In genomic region chr10:78976825-78977760, GRCh38 we compare ENCODE assay signal across 1 cellular context.
TF ChIP-seq lines count a peak whose summit lies in the region.

No MANE protein-coding gene starts in this region.

TF ChIP-seq in H1, 55 proteins besides CTCF, POLR2A, EP300 and RAD21:
- TF ChIP-seq, protein P1, sequence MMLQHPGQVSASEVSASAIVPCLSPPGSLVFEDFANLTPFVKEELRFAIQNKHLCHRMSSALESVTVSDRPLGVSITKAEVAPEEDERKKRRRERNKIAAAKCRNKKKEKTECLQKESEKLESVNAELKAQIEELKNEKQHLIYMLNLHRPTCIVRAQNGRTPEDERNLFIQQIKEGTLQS (IDR thresholded peaks at IDR 0.05; ENCODE audit: insufficient read depth, low read depth, low read length): no peak
- TF ChIP-seq SRF (IDR thresholded peaks at IDR 0.05; ENCODE audit: low read depth, low read length) (no peak), POU5F1 (IDR thresholded peaks at IDR 0.05; ENCODE audit: low read depth, low read length) (no peak), CREB1 (IDR thresholded peaks at IDR 0.05) (no peak), CBX8 (IDR thresholded peaks at IDR 0.05; ENCODE audit: borderline replicate concordance, low read depth, low read length) (no peak), SAP30 (IDR thresholded peaks at IDR 0.05; ENCODE audit: insufficient read depth, insufficient replicate concordance, low read length) (no peak), TAF1 (IDR thresholded peaks at IDR 0.05; ENCODE audit: low read depth, low read length) (no peak), BRCA1 (IDR thresholded peaks at IDR 0.05; ENCODE audit: low read depth, low read length) (no peak), EZH2 (IDR thresholded peaks at IDR 0.05; ENCODE audit: low read depth, low read length, severe bottlenecking) (no peak), NRF1 (IDR thresholded peaks at IDR 0.05; ENCODE audit: low read depth, low read length) (no peak)
